In genomic region chr2:172446524-172447063, GRCh38 we compare ENCODE assay signal across 16 cellular contexts. TPM values are rescaled to one million over a fixed set of nuclear protein-coding genes. Genes with fewer than 3 reads are reported as not detected.
A peak's percentile ranks its signal among the peaks of the same experiment; 100 is the strongest.
DNase-seq lines count a peak whose midpoint lies in the region; ATAC-seq, FAIRE-seq and TF ChIP-seq lines count a peak whose summit lies in the region.
"Had no signal": no experiment of that assay in that cellular context is flagged by ENCODE, and none has a peak within 500 bp of the region (broad histone marks: within the 10 kb centered on the region; RNA-seq: fewer than 3 reads in every experiment).

No MANE protein-coding gene starts in this region.

- TF ChIP-seq EP300 in HepG2 (IDR thresholded peaks at IDR 0.05; ENCODE audit: low read depth in 2 of 2, low read length in 2 of 2), result no peak
- TF ChIP-seq EP300 in HepG2 (CRISPR knock-in tag; IDR thresholded peaks at IDR 0.05; ENCODE audit: borderline replicate concordance), result no peak

- H2AFZ ChIP-seq in HepG2 (ENCODE audit: low read length), result no peak overlapping the region

- H3K36me3 ChIP-seq in CD4-positive, CD25-positive, alpha-beta regulatory T cell (ENCODE audit: control insufficient read depth, insufficient read depth, low read length), result no peaks in the 10 kb centered on the region
- H3K36me3 ChIP-seq in HepG2 (replicated peaks in 1 of 2; ENCODE audit: control insufficient read depth in 1 of 2, insufficient read depth in 2 of 2, low read length in 2 of 2), result 0 out of 5 replicates have a peak, but pooled peaks cover 0 to 3% of the 10 kb centered on the region in 2 experiments
- H3K36me3 ChIP-seq: brain microvascular endothelial cell, heart left ventricle had no signal

- H3K79me2 ChIP-seq in HepG2 (ENCODE audit: insufficient read depth, low read length), result peaks cover 55% of the 10 kb centered on the region

- POLR2A ChIA-PET in activated CD8-positive, alpha-beta T cell treated with anti-CD3 and anti-CD28 coated beads, Interleukin-2, amount 10 ng/mL, durations not matched to agents 7 days and 5 days (lab: Charles Lee), result interaction anchor here (1.3 kb wide), 1 partner anchor 15 kb away, joined by 3 read pairs; no protein-coding TSS in a partner anchor
- POLR2A ChIA-PET in HepG2 (lab: Yijun Ruan, JAX), result no interaction called here

- H3K4me1 ChIP-seq in CD4-positive, CD25-positive, alpha-beta regulatory T cell (ENCODE audit: control insufficient read depth, insufficient read depth, low read length, poor library complexity, severe bottlenecking), result peaks cover 34% of the 10 kb centered on the region
- peaks cover 25% of the 10 kb centered on the region for H3K4me1 ChIP-seq in HepG2 (ENCODE audit: insufficient read depth, low read length)

- no peaks in the 10 kb centered on the region for H3K9me3 Mint-ChIP-seq in CD4-positive, CD25-positive, alpha-beta regulatory T cell
- no peaks in the 10 kb centered on the region for H3K9me3 Mint-ChIP-seq in activated CD8-positive, alpha-beta T cell treated with anti-CD3 and anti-CD28 coated beads, Interleukin-2, amount 10 ng/mL, durations not matched to agents 7 days and 5 days (ENCODE audit: insufficient read depth)
- H3K9me3 Mint-ChIP-seq: activated CD4-positive, alpha-beta T cell treated with anti-CD3 and anti-CD28 coated beads, Interleukin-2, amount 10 ng/mL, durations not matched to agents 24 days and 14 days; naive B cell; T-cell had no signal

- no peak for TF ChIP-seq CTCF in HepG2 (CRISPR knock-in tag; IDR thresholded peaks at IDR 0.05)

- intact Hi-C loops in HepG2 (cut with micrococcal nuclease; ENCODE audit: unreplicated experiment), result no loop called here

- no TSS peak for BruUV-seq in HepG2 (replicated peaks; lab: Mats Ljungman, UMichigan)

- H3K9me3 ChIP-seq in CD4-positive, CD25-positive, alpha-beta regulatory T cell (ENCODE audit: control insufficient read depth in 2 of 2, low read length in 2 of 2), result no peaks in the 10 kb centered on the region
- no peaks in the 10 kb centered on the region for H3K9me3 ChIP-seq in HepG2 (ENCODE audit: low read length)
- H3K9me3 ChIP-seq: heart left ventricle had no signal

- 95% methylated on average over 6 of the region's 6 CpGs for WGBS in HepG2 (ENCODE audit: low lambda C conversion rate)

- in situ Hi-C loops in HepG2 (cut with HindIII; ENCODE audit: extremely low pct_ligation_motif_present, low pct_unique_long_range_greater_than_20kb), result no loop called here

- peaks cover 23% of the 10 kb centered on the region for H3K36me3 Mint-ChIP-seq in CD4-positive, CD25-positive, alpha-beta regulatory T cell
- H3K36me3 Mint-ChIP-seq in activated CD8-positive, alpha-beta T cell treated with anti-CD3 and anti-CD28 coated beads, Interleukin-2, amount 10 ng/mL, durations not matched to agents 7 days and 5 days (ENCODE audit: low read depth), result no peaks in the 10 kb centered on the region
- H3K36me3 Mint-ChIP-seq: naive B cell had no signal

- no peak for TF ChIP-seq RAD21 in HepG2 (CRISPR knock-in tag; IDR thresholded peaks at IDR 0.05)

- H3K27me3 ChIP-seq in CD4-positive, CD25-positive, alpha-beta regulatory T cell (ENCODE audit: control insufficient read depth, insufficient read depth, low read length), result no peaks in the 10 kb centered on the region
- H3K27me3 ChIP-seq in HepG2 (ENCODE audit: control insufficient read depth in 1 of 2, insufficient read depth in 2 of 2, low read length in 2 of 2), result no peaks in the 10 kb centered on the region
- H3K27me3 ChIP-seq: brain microvascular endothelial cell, heart left ventricle had no signal

- no peak overlapping the region for H3K27ac ChIP-seq in CD4-positive, CD25-positive, alpha-beta regulatory T cell (ENCODE audit: insufficient read depth, low read length, poor library complexity, severe bottlenecking)
- no peak overlapping the region for H3K27ac ChIP-seq in HepG2 (ENCODE audit: extremely low read length, insufficient read depth, low read length)
- H3K27ac ChIP-seq: brain microvascular endothelial cell, heart left ventricle had no signal

- H3K4me3 Mint-ChIP-seq in CD4-positive, CD25-positive, alpha-beta regulatory T cell, result no peak overlapping the region
- no peak overlapping the region for H3K4me3 Mint-ChIP-seq in activated CD8-positive, alpha-beta T cell treated with anti-CD3 and anti-CD28 coated beads, Interleukin-2, amount 10 ng/mL, durations not matched to agents 7 days and 5 days
- H3K4me3 Mint-ChIP-seq: activated CD4-positive, alpha-beta T cell treated with anti-CD3 and anti-CD28 coated beads, Interleukin-2, amount 10 ng/mL, durations not matched to agents 24 days and 14 days; naive B cell had no signal

- peak in 1 of 3 donors; percentile 73 for DNase-seq in CD4-positive, CD25-positive, alpha-beta regulatory T cell
- DNase-seq in LHCN-M2 (ENCODE audit: low read depth) (peak; percentile 96), HepG2 (ENCODE audit: low spot score) (no peak)
- no peak for DNase-seq in activated CD8-positive, alpha-beta T cell treated with anti-CD3 and anti-CD28 coated beads, Interleukin-2, amount 10 ng/mL, durations not matched to agents 7 days and 5 days
- DNase-seq: activated CD4-positive, alpha-beta T cell treated with anti-CD3 and anti-CD28 coated beads, Interleukin-2, amount 10 ng/mL, durations not matched to agents 24 days and 14 days; brain microvascular endothelial cell; heart left ventricle; naive B cell; NCI-H2081 treated with DMSO at 0.1 percent for 48 hours; stimulated activated naive CD4-positive, alpha-beta T cell treated with Interleukin-2 at 50 U/mL for 16 hours; T-cell had no signal

- H3K4me1 Mint-ChIP-seq in CD4-positive, CD25-positive, alpha-beta regulatory T cell, result peaks cover 34 to 80% (median 46%) of the 10 kb centered on the region in 4 donors
- H3K4me1 Mint-ChIP-seq in activated CD8-positive, alpha-beta T cell treated with anti-CD3 and anti-CD28 coated beads, Interleukin-2, amount 10 ng/mL, durations not matched to agents 7 days and 5 days (ENCODE audit: low read depth), result peaks cover 45% of the 10 kb centered on the region
- H3K4me1 Mint-ChIP-seq: naive B cell had no signal

- H4K20me1 ChIP-seq in HepG2 (ENCODE audit: insufficient read depth, low read length), result peaks cover 7% of the 10 kb centered on the region

- H3K4me2 ChIP-seq in HepG2 (ENCODE audit: low read depth, low read length), result no peak overlapping the region

- no peaks in the 10 kb centered on the region for H3K27me3 Mint-ChIP-seq in CD4-positive, CD25-positive, alpha-beta regulatory T cell
- H3K27me3 Mint-ChIP-seq in activated CD8-positive, alpha-beta T cell treated with anti-CD3 and anti-CD28 coated beads, Interleukin-2, amount 10 ng/mL, durations not matched to agents 7 days and 5 days (ENCODE audit: low read depth), result no peaks in the 10 kb centered on the region
- H3K27me3 Mint-ChIP-seq: T-cell had no signal

- peak in 1 of 2 donors; percentile 32 for ATAC-seq in CD4-positive, CD25-positive, alpha-beta regulatory T cell (ENCODE audit: low read depth in 2 of 2)
- peak; percentile 58 for ATAC-seq in activated CD8-positive, alpha-beta T cell treated with anti-CD3 and anti-CD28 coated beads, Interleukin-2, amount 10 ng/mL, durations not matched to agents 7 days and 5 days
- ATAC-seq in HepG2 (no peak), HG02642 (IDR thresholded peaks at IDR 0.05; ENCODE audit: poor library complexity, unreplicated experiment) (no peak), GM18511 (IDR thresholded peaks at IDR 0.05; ENCODE audit: unreplicated experiment) (no peak), HG03175 (IDR thresholded peaks at IDR 0.05; ENCODE audit: unreplicated experiment) (no peak), GM21447 (IDR thresholded peaks at IDR 0.05; ENCODE audit: unreplicated experiment) (no peak)
- ATAC-seq: left cardiac atrium had no signal

- no peak for FAIRE-seq in HepG2 (lab: Jason Lieb, UNC)

- H3K9ac ChIP-seq in HepG2 (ENCODE audit: insufficient read depth, low read depth, low read length), result no peak overlapping the region

- CTCF ChIA-PET in activated CD8-positive, alpha-beta T cell treated with anti-CD3 and anti-CD28 coated beads, Interleukin-2, amount 10 ng/mL, durations not matched to agents 7 days and 5 days (lab: Charles Lee), result interaction anchor here (1.6 to 7.0 kb wide), 2 partner anchors 14 to 15 kb away, joined by 16 to 79 read pairs; no protein-coding TSS in a partner anchor
- CTCF ChIA-PET in HepG2 (lab: Yijun Ruan, JAX; ENCODE audit: low intra/inter-chr PET ratio, low total read pairs), result no interaction called here

- TF ChIP-seq POLR2A in HepG2 (IDR thresholded peaks at IDR 0.05; ENCODE audit: insufficient read depth in 1 of 2, low read depth in 2 of 2, low read length in 2 of 2), result no peak

- peak overlapping the region; percentile 16 for H3K4me3 ChIP-seq in CD4-positive, CD25-positive, alpha-beta regulatory T cell (ENCODE audit: low read depth, low read length)
- no peak overlapping the region for H3K4me3 ChIP-seq in HepG2 (replicated peaks in 1 of 3; ENCODE audit: insufficient read depth in 1 of 3, low read depth in 2 of 3, low read length in 3 of 3)
- H3K4me3 ChIP-seq: heart left ventricle had no signal

- no peak overlapping the region for H3K27ac Mint-ChIP-seq in CD4-positive, CD25-positive, alpha-beta regulatory T cell
- no peak overlapping the region for H3K27ac Mint-ChIP-seq in activated CD8-positive, alpha-beta T cell treated with anti-CD3 and anti-CD28 coated beads, Interleukin-2, amount 10 ng/mL, durations not matched to agents 7 days and 5 days
- H3K27ac Mint-ChIP-seq: activated CD4-positive, alpha-beta T cell treated with anti-CD3 and anti-CD28 coated beads, Interleukin-2, amount 10 ng/mL, durations not matched to agents 24 days and 14 days; naive B cell had no signal

RNA-seq across cellular contexts. Expression of gene ITGA6, which starts 19.2 kb away (rescaled TPM):
- total RNA-seq in CD4-positive, CD25-positive, alpha-beta regulatory T cell, result 68.5 TPM
- polyA plus RNA-seq in CD4-positive, CD25-positive, alpha-beta regulatory T cell, result 10 to 100 TPM; 39.2 to 59.4 (median 45.8) TPM
- 67.5 and 98.8 TPM in 2 replicates for total RNA-seq in LHCN-M2 (2014; rRNA removed)
- polyA plus RNA-seq in LHCN-M2 (2012), result 19.6 TPM
- 10 to 100 TPM; 14.6 to 15.0 TPM for total RNA-seq in activated CD8-positive, alpha-beta T cell treated with anti-CD3 and anti-CD28 coated beads, Interleukin-2, amount 10 ng/mL, durations not matched to agents 7 days and 5 days
- 49.6 and 92.5 TPM in 2 replicates for total RNA-seq in HepG2 (2016; rRNA removed; fragmentation: Illumina TruSeq; extraction: Trizol)
- 4.0 and 7.3 TPM in 2 replicates for total RNA-seq in HepG2 (2016; cell fraction: cytosol; rRNA removed; fragmentation: Illumina TruSeq; extraction: Trizol; ENCODE audit: low read depth)
- total RNA-seq in HepG2 (2016; cell fraction: insoluble cytoplasmic fraction; rRNA removed; fragmentation: Illumina TruSeq; extraction: Trizol), result 46.0 and 93.0 TPM in 2 replicates
- 20.1 and 25.4 TPM in 2 replicates for total RNA-seq in HepG2 (2016; cell fraction: membrane; rRNA removed; fragmentation: Illumina TruSeq; extraction: Trizol)
- total RNA-seq in HepG2 (2016; cell fraction: nucleus; rRNA removed; fragmentation: Illumina TruSeq; extraction: Trizol), result 132 and 146 TPM in 2 replicates
- 21.6 and 24.0 TPM in 2 replicates for polyA plus RNA-seq in HepG2 (2011; rRNA removed)
- 12.2 and 19.7 TPM in 2 replicates for polyA plus RNA-seq in HepG2 (2011; cell fraction: cytosol; rRNA removed)
- polyA plus RNA-seq in HepG2 (2011; cell fraction: nucleus; rRNA removed), result 24.5 and 30.3 TPM in 2 replicates
- 55.3 and 56.2 TPM in 2 replicates for polyA plus RNA-seq in HepG2 (2012)
- 2.1 TPM in 2 replicates for polyA plus RNA-seq in HepG2 (2016; cell fraction: cytosol; fragmentation: Illumina TruSeq; extraction: Trizol; ENCODE audit: low read depth)
- polyA plus RNA-seq in HepG2 (2016; cell fraction: insoluble cytoplasmic fraction; fragmentation: Illumina TruSeq; extraction: Trizol; ENCODE audit: low read depth), result 27.1 and 28.5 TPM in 2 replicates
- 5.3 and 7.3 TPM in 2 replicates for polyA plus RNA-seq in HepG2 (2016; cell fraction: membrane; fragmentation: Illumina TruSeq; extraction: Trizol; ENCODE audit: low read depth)
- 118 and 128 TPM in 2 replicates for polyA plus RNA-seq in HepG2 (2016; cell fraction: nucleus; fragmentation: Illumina TruSeq; extraction: Trizol; ENCODE audit: insufficient read depth, low read depth)
- polyA minus RNA-seq in HepG2 (2011; rRNA and poly(A)+ RNA removed; ENCODE audit: low replicate concordance), result 8.5 and 31.2 TPM in 2 replicates
- polyA minus RNA-seq in HepG2 (2011; cell fraction: cytosol; rRNA and poly(A)+ RNA removed), result 32.7 and 35.0 TPM in 2 replicates
- polyA minus RNA-seq in HepG2 (2011; cell fraction: nucleus; rRNA and poly(A)+ RNA removed), result 106 and 110 TPM in 2 replicates
